8 cellular contexts compared by ENCODE assay signal in genomic region chr6:12290490-12290820, GRCh38. TPM values are rescaled to one million over a fixed set of nuclear protein-coding genes. Genes with fewer than 3 reads are reported as not detected.
DNase-seq lines count a peak whose midpoint lies in the region; ATAC-seq, FAIRE-seq and TF ChIP-seq lines count a peak whose summit lies in the region.

No MANE protein-coding gene starts in this region.

- TF ChIP-seq CTCF in A549 (IDR thresholded peaks at IDR 0.05): no peak

- POLR2A ChIA-PET in A549 (lab: Yijun Ruan, JAX): interaction anchor here (0.6 to 3.5 kb wide), 21 partner anchors 8 to 676 kb away, joined by 3 to 28 read pairs (median 5); no protein-coding TSS in a partner anchor
- POLR2A ChIA-PET in activated naive CD8-positive, alpha-beta T cell treated with anti-CD3 and anti-CD28 coated beads, Interleukin-2, amount 10 ng/mL, durations not matched to agents 7 days and 5 days (lab: Charles Lee): interaction anchor here (1.4 kb wide), 1 partner anchor 636 kb away, joined by 3 read pairs; no protein-coding TSS in a partner anchor

- FAIRE-seq in A549 (lab: Jason Lieb, UNC): no peak

- WGBS in A549 (ENCODE audit: missing lambda C conversion rate): under 1% methylated on average over 10 of the region's 10 CpGs

- peaks cover 44% of the 10 kb centered on the region for H3K27me3 Mint-ChIP-seq in activated naive CD8-positive, alpha-beta T cell treated with anti-CD3 and anti-CD28 coated beads, Interleukin-2, amount 10 ng/mL, durations not matched to agents 7 days and 5 days
- H3K27me3 Mint-ChIP-seq in memory B cell: peaks cover 3% of the 10 kb centered on the region

- ATAC-seq in A549 (no peak), GM21786 (IDR thresholded peaks at IDR 0.05; ENCODE audit: unreplicated experiment) (peak; percentile 2), memory B cell (ENCODE audit: low read depth) (no peak), GM21515 (IDR thresholded peaks at IDR 0.05; ENCODE audit: unreplicated experiment) (no peak), HG02642 (IDR thresholded peaks at IDR 0.05; ENCODE audit: poor library complexity, unreplicated experiment) (no peak)
- no peak for ATAC-seq in activated naive CD8-positive, alpha-beta T cell treated with anti-CD3 and anti-CD28 coated beads, Interleukin-2, amount 10 ng/mL, durations not matched to agents 7 days and 5 days (ENCODE audit: low read depth)

- H3K9me3 Mint-ChIP-seq in activated naive CD8-positive, alpha-beta T cell treated with anti-CD3 and anti-CD28 coated beads, Interleukin-2, amount 10 ng/mL, durations not matched to agents 7 days and 5 days: no peaks in the 10 kb centered on the region
- no peaks in the 10 kb centered on the region for H3K9me3 Mint-ChIP-seq in memory B cell

- peaks cover 17% of the 10 kb centered on the region for H3K4me1 Mint-ChIP-seq in activated naive CD8-positive, alpha-beta T cell treated with anti-CD3 and anti-CD28 coated beads, Interleukin-2, amount 10 ng/mL, durations not matched to agents 7 days and 5 days
- H3K4me1 Mint-ChIP-seq in memory B cell: peaks cover 13% of the 10 kb centered on the region

- peak overlapping the region; percentile 81 for H3K4me3 ChIP-seq in A549

- H3K27ac ChIP-seq in A549: peak overlapping the region; percentile 89 to 95

- H3K36me3 Mint-ChIP-seq in activated naive CD8-positive, alpha-beta T cell treated with anti-CD3 and anti-CD28 coated beads, Interleukin-2, amount 10 ng/mL, durations not matched to agents 7 days and 5 days: no peaks in the 10 kb centered on the region
- H3K36me3 Mint-ChIP-seq in memory B cell: no peaks in the 10 kb centered on the region

- CTCF ChIA-PET in A549 (lab: Yijun Ruan, JAX): interaction anchor here (0.7 to 17.8 kb wide), 20 partner anchors 10 to 706 kb away, joined by 3 to 208 read pairs (median 5); no protein-coding TSS in a partner anchor

- TF ChIP-seq POLR2A in A549 (IDR thresholded peaks at IDR 0.05; ENCODE audit: low read length): no peak

- TF ChIP-seq EP300 in A549 (IDR thresholded peaks at IDR 0.05): no peak

- no peaks in the 10 kb centered on the region for H3K9me3 ChIP-seq in A549

- DNase-seq in A549 (ENCODE audit: low read depth in 1 of 2, low spot score in 1 of 2): no peak
- DNase-seq in activated naive CD8-positive, alpha-beta T cell treated with anti-CD3 and anti-CD28 coated beads, Interleukin-2, amount 10 ng/mL, durations not matched to agents 7 days and 5 days: no peak
- no peak for DNase-seq in memory B cell (ENCODE audit: low spot score in 2 of 2)
- DNase-seq in effector CD8-positive, alpha-beta T cell (lab: John Stamatoyannopoulos, UW): no peak
- no peak for DNase-seq in NCI-H345 (lab: John Stamatoyannopoulos, UW)

- H3K4me3 Mint-ChIP-seq in activated naive CD8-positive, alpha-beta T cell treated with anti-CD3 and anti-CD28 coated beads, Interleukin-2, amount 10 ng/mL, durations not matched to agents 7 days and 5 days: peak overlapping the region; percentile 88
- H3K4me3 Mint-ChIP-seq in memory B cell: peak overlapping the region; percentile 90

- TF ChIP-seq RAD21 in A549 (conservative IDR thresholded peaks at IDR 0.05 in 1 of 2, IDR thresholded peaks at IDR 0.05 in 1 of 2): no peak; a peak in 1 of 5 replicates

- H3K4me2 ChIP-seq in A549: peak overlapping the region; percentile 92

- peaks cover 44% of the 10 kb centered on the region for H3K4me1 ChIP-seq in A549

- no peak overlapping the region for H3K27ac Mint-ChIP-seq in activated naive CD8-positive, alpha-beta T cell treated with anti-CD3 and anti-CD28 coated beads, Interleukin-2, amount 10 ng/mL, durations not matched to agents 7 days and 5 days
- H3K27ac Mint-ChIP-seq in memory B cell: no peak overlapping the region

TF ChIP-seq in A549, 52 proteins besides CTCF, POLR2A, EP300 and RAD21:
- no peak for TF ChIP-seq HOXA7 (CRISPR knock-in tag; IDR thresholded peaks at IDR 0.05)
- peak; percentile 26; the same call in 1 of the 3 replicates for TF ChIP-seq BCL3 (IDR thresholded peaks at IDR 0.05)
- TF ChIP-seq JUN (IDR thresholded peaks at IDR 0.05): peak in 1 of 2 experiments; percentile 31; a peak in 4 of 5 replicates
- no peak for TF ChIP-seq KDM1A (IDR thresholded peaks at IDR 0.05; ENCODE audit: low read depth)
TF ChIP-seq in A549: peak in this region for 2.

RNA-seq across cellular contexts. Expression of gene EDN1, which starts 0.3 kb away (rescaled TPM):
- polyA plus RNA-seq in A549 (2011; rRNA removed) (67.1 and 87.4 TPM in 2 replicates), A549 (2017; fragmentation: RNase III; extraction: RNeasy Plus Mini Kit Qiagen cat#74134 plus additional on column Dnase treatment) (33.2 to 34.3 TPM (median 33.5 TPM) in 3 replicates)
- polyA plus RNA-seq in A549 (2012; cell fraction: cytosol; rRNA removed): 41.2 and 42.5 TPM in 2 replicates
- polyA plus RNA-seq in A549 (2012; cell fraction: nucleus; rRNA removed): 54.7 and 61.3 TPM in 2 replicates
- 40.1 and 44.8 TPM in 2 replicates for polyA minus RNA-seq in A549 (2011; rRNA and poly(A)+ RNA removed)
- total RNA-seq in activated naive CD8-positive, alpha-beta T cell treated with anti-CD3 and anti-CD28 coated beads, Interleukin-2, amount 10 ng/mL, durations not matched to agents 7 days and 5 days: under 1 TPM in 1 of 2 experiments, not detected in 1; 0.14 TPM
